1 cellular context compared by ENCODE assay signal in genomic region chrX:154019633-154020499, GRCh38.
TF ChIP-seq lines count a peak whose summit lies in the region.

IRAK1 (minus strand) TSS chrX:154019902; CDS start chrX:154019812, 90 bp downstream.

TF ChIP-seq in GM12878, 131 proteins besides CTCF, POLR2A, EP300 and RAD21 (continued from another document and continues in another):
- TF ChIP-seq ZNF592 (IDR thresholded peaks at IDR 0.05) (no peak), IKZF1 (conservative IDR thresholded peaks at IDR 0.05) (peak; percentile 25), SREBF2 (IDR thresholded peaks at IDR 0.05; ENCODE audit: low read length) (no peak), IRF4 (IDR thresholded peaks at IDR 0.05; ENCODE audit: low read depth, low read length) (no peak), SPI1 (IDR thresholded peaks at IDR 0.05; ENCODE audit: borderline replicate concordance, insufficient read depth, low read depth, low read length) (peak; percentile 58; the same call in 1 of the 2 replicates), NR2C2 (IDR thresholded peaks at IDR 0.05; ENCODE audit: borderline replicate concordance, control insufficient read depth, insufficient read length, low read depth) (no peak), HDAC2 (IDR thresholded peaks at IDR 0.05) (no peak), SIX5 (IDR thresholded peaks at IDR 0.05; ENCODE audit: low read depth, low read length, severe bottlenecking) (no peak), ZSCAN29 (IDR thresholded peaks at IDR 0.05) (no peak), MEF2B (IDR thresholded peaks at IDR 0.05; ENCODE audit: partially characterized antibody, poor library complexity, severe bottlenecking) (no peak), SUPT20H (IDR thresholded peaks at IDR 0.05; ENCODE audit: borderline replicate concordance, control insufficient read depth, low read depth, low read length) (no peak), RCOR1 (conservative IDR thresholded peaks at IDR 0.05; ENCODE audit: low read depth, low read length) (no peak), NFXL1 (IDR thresholded peaks at IDR 0.05; ENCODE audit: borderline replicate concordance) (no peak), SMARCA5 (IDR thresholded peaks at IDR 0.05) (no peak), ZNF622 (IDR thresholded peaks at IDR 0.05) (no peak), POLR2AphosphoS2 (IDR thresholded peaks at IDR 0.05; ENCODE audit: low read depth, low read length) (0 out of 2 replicates have a peak, but pooled peaks have one; percentile 28), BMI1 (IDR thresholded peaks at IDR 0.05; ENCODE audit: borderline replicate concordance) (no peak), HDGF (IDR thresholded peaks at IDR 0.05) (no peak), CBX3 (IDR thresholded peaks at IDR 0.05; ENCODE audit: borderline replicate concordance, low read depth) (no peak), PKNOX1 (IDR thresholded peaks at IDR 0.05) (no peak), NR2F1 (conservative IDR thresholded peaks at IDR 0.05) (0 out of 2 replicates have a peak, but pooled peaks have one; percentile 41), CREM (IDR thresholded peaks at IDR 0.05; ENCODE audit: low read depth) (no peak), ZBTB4 (CRISPR knock-in tag; IDR thresholded peaks at IDR 0.05) (no peak), CHD2 (IDR thresholded peaks at IDR 0.05; ENCODE audit: borderline replicate concordance, low read depth, low read length) (no peak), MTA3 (IDR thresholded peaks at IDR 0.05; ENCODE audit: borderline replicate concordance, low read length) (no peak), SP1 (IDR thresholded peaks at IDR 0.05; ENCODE audit: low read depth, low read length) (no peak), PAX8 (IDR thresholded peaks at IDR 0.05) (no peak), MEF2A (IDR thresholded peaks at IDR 0.05; ENCODE audit: insufficient read depth, low read depth, low read length) (0 out of 2 replicates have a peak, but pooled peaks have one; percentile 7), BCLAF1 (IDR thresholded peaks at IDR 0.05) (no peak), RUNX3 (IDR thresholded peaks at IDR 0.05; ENCODE audit: low read length) (no peak), EGR1 (IDR thresholded peaks at IDR 0.05; ENCODE audit: borderline replicate concordance in 1 of 2, low read depth in 2 of 2, low read length in 2 of 2) (no peak), BHLHE40 (IDR thresholded peaks at IDR 0.05; ENCODE audit: borderline replicate concordance in 1 of 2, low read depth in 2 of 2, low read length in 1 of 2) (peak in 1 of 2 experiments; percentile 73; a peak in 2 of 4 replicates), POLR2AphosphoS5 (IDR thresholded peaks at IDR 0.05; ENCODE audit: low read length) (peak; percentile 33; the same call in 1 of the 2 replicates), STAT1 (conservative IDR thresholded peaks at IDR 0.05) (no peak), LARP7 (IDR thresholded peaks at IDR 0.05) (peak; percentile 50), NKRF (conservative IDR thresholded peaks at IDR 0.05) (no peak), DPF2 (IDR thresholded peaks at IDR 0.05) (no peak), TCF12 (IDR thresholded peaks at IDR 0.05; ENCODE audit: low read depth, low read length) (no peak), TAF1 (IDR thresholded peaks at IDR 0.05; ENCODE audit: borderline replicate concordance, low read depth, low read length) (peak; percentile 37; the same call in 1 of the 2 replicates), IRF3 (IDR thresholded peaks at IDR 0.05) (no peak), YBX1 (IDR thresholded peaks at IDR 0.05) (no peak), NBN (IDR thresholded peaks at IDR 0.05) (no peak), KAT2A (conservative IDR thresholded peaks at IDR 0.05; ENCODE audit: control insufficient read depth, low read depth, low read length) (no peak), BACH1 (IDR thresholded peaks at IDR 0.05; ENCODE audit: borderline replicate concordance) (no peak), NR2C1 (IDR thresholded peaks at IDR 0.05) (peak; percentile 28; the same call in 1 of the 2 replicates), TARDBP (IDR thresholded peaks at IDR 0.05; ENCODE audit: borderline replicate concordance) (no peak), RELB (IDR thresholded peaks at IDR 0.05; ENCODE audit: low read depth) (no peak), YY1 (IDR thresholded peaks at IDR 0.05; ENCODE audit: low read depth, low read length) (peak; percentile 95), WRNIP1 (IDR thresholded peaks at IDR 0.05; ENCODE audit: borderline replicate concordance, low read depth, low read length) (no peak), MTA2 (IDR thresholded peaks at IDR 0.05; ENCODE audit: low read depth) (no peak), SKIL (IDR thresholded peaks at IDR 0.05; ENCODE audit: low read depth, poor library complexity, severe bottlenecking) (no peak)
